8 cellular contexts compared by ENCODE assay signal in the genomic region with DNA sequence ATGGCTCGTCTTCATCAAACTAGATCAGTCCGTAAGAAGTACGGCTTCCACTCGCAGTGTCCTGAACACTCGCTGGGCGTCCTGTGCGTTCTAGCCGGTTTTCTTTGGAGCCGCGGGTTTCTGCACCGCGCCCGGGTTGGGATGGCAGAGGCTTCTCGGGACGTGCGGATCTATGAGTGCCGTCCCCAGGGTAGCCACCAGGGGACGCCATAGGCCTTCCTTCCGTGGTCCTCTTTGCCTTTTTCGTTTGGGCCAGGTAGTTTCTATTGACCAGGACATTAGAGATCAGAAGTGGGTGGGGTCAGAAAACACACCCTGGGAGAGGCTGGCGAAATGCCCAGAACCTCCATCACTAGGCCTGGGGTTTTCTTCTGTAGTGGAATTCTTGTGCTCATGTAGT.
DNase-seq lines count a peak whose midpoint lies in the region; ATAC-seq, FAIRE-seq and TF ChIP-seq lines count a peak whose summit lies in the region.

No MANE protein-coding gene starts in this region.

- no peak overlapping the region for H2AK5ac ChIP-seq in mesendoderm (ENCODE audit: low read length)

- intact Hi-C loops in ascending aorta (cut with DNase I), result no loop called here

- no peak overlapping the region for H3K18ac ChIP-seq in mesendoderm (ENCODE audit: low read length)

- WGBS in mesendoderm (ENCODE audit: extremely low coverage, insufficient coverage, low lambda C conversion rate), result no CpG with 5 or more reads among the region's 21 CpGs

- no peaks in the 10 kb centered on the region for H4K20me1 ChIP-seq in KMS-11 (ENCODE audit: insufficient read depth)

- H3K9me3 ChIP-seq in ascending aorta, result no peaks in the 10 kb centered on the region

- DNase-seq in EL (peak; percentile 24), ascending aorta (ENCODE audit: low spot score in 2 of 2) (no peak), mesendoderm (peak; percentile 64), activated T-cell treated with anti-CD3 and anti-CD28 coated beads for 4 hours (no peak), GM12891 (ENCODE audit: insufficient read length, low spot score) (no peak)

- H2BK5ac ChIP-seq in mesendoderm (ENCODE audit: low read length), result no peak overlapping the region

- H2BK120ac ChIP-seq in mesendoderm (ENCODE audit: low read depth, low read length), result no peak overlapping the region

- no peak overlapping the region for H4K8ac ChIP-seq in mesendoderm (ENCODE audit: low read depth, low read length)

- no peak overlapping the region for H3K56ac ChIP-seq in mesendoderm (ENCODE audit: low read length)

- no peak for TF ChIP-seq POLR2A in GM12891 (IDR thresholded peaks at IDR 0.05; ENCODE audit: low read depth, low read length)

- H3K4me2 ChIP-seq in KMS-11, result no peak overlapping the region
- no peak overlapping the region for H3K4me2 ChIP-seq in mesendoderm (ENCODE audit: low read length)

- H3K36me3 ChIP-seq in KMS-11 (ENCODE audit: insufficient read depth), result no peaks in the 10 kb centered on the region
- no peaks in the 10 kb centered on the region for H3K36me3 ChIP-seq in ascending aorta
- no peaks in the 10 kb centered on the region for H3K36me3 ChIP-seq in mesendoderm (ENCODE audit: control insufficient read depth, insufficient read depth, low read length)

- H2BK15ac ChIP-seq in mesendoderm (replicated peaks; ENCODE audit: low read depth), result no peak overlapping the region

- H3K27ac ChIP-seq in KMS-11 (no peak overlapping the region), ascending aorta (no peak overlapping the region), mesendoderm (ENCODE audit: low read depth, low read length) (no peak overlapping the region)

- H3K27me3 ChIP-seq in KMS-11 (ENCODE audit: insufficient read depth, low read depth), result no peaks in the 10 kb centered on the region
- no peaks in the 10 kb centered on the region for H3K27me3 ChIP-seq in ascending aorta
- no peaks in the 10 kb centered on the region for H3K27me3 ChIP-seq in mesendoderm (ENCODE audit: insufficient read depth, low read length, poor library complexity)

- no peak overlapping the region for H3K4me3 ChIP-seq in KMS-11 (IDR thresholded peaks at IDR 0.05; ENCODE audit: insufficient read depth, low read depth, low read length)
- no peak overlapping the region for H3K4me3 ChIP-seq in ascending aorta
- H3K4me3 ChIP-seq in mesendoderm (ENCODE audit: low read length), result no peak overlapping the region

- H3K4ac ChIP-seq in mesendoderm (ENCODE audit: low read depth, low read length), result no peak overlapping the region

- ATAC-seq in GM18868 (IDR thresholded peaks at IDR 0.05; ENCODE audit: unreplicated experiment) (no peak), GM19035 (IDR thresholded peaks at IDR 0.05; ENCODE audit: unreplicated experiment) (no peak)

- H3K79me2 ChIP-seq in KMS-11 (ENCODE audit: insufficient read depth, low read depth), result no peaks in the 10 kb centered on the region
- H3K79me2 ChIP-seq in mesendoderm (ENCODE audit: control insufficient read depth, insufficient read depth, low read length), result no peaks in the 10 kb centered on the region

- no peak for FAIRE-seq in GM12891 (lab: Jason Lieb, UNC)

- H2AFZ ChIP-seq in KMS-11 (ENCODE audit: low read depth), result no peak overlapping the region

- TF ChIP-seq CTCF in KMS-11 (conservative IDR thresholded peaks at IDR 0.05; ENCODE audit: low read depth, low read length) (peak; percentile 89), ascending aorta (IDR thresholded peaks at IDR 0.05) (peak in 2 of 3 experiments; percentile 33 to 37)

- no peak overlapping the region for H3K9ac ChIP-seq in KMS-11
- H3K9ac ChIP-seq in mesendoderm (ENCODE audit: low read length), result no peak overlapping the region

- no peak overlapping the region for H3K23ac ChIP-seq in mesendoderm (ENCODE audit: low read length)

- H3K4me1 ChIP-seq in KMS-11 (ENCODE audit: low read depth, poor library complexity, severe bottlenecking) (no peaks in the 10 kb centered on the region), ascending aorta (no peaks in the 10 kb centered on the region), mesendoderm (ENCODE audit: control insufficient read depth, low read depth, low read length) (no peaks in the 10 kb centered on the region)

- no peak overlapping the region for H4K5ac ChIP-seq in mesendoderm (ENCODE audit: low read length)

- H3K79me1 ChIP-seq in mesendoderm (ENCODE audit: low read length), result no peaks in the 10 kb centered on the region

TF ChIP-seq in GM12891, 5 proteins besides CTCF, POLR2A, EP300 and RAD21:
- TF ChIP-seq POLR2AphosphoS5 (IDR thresholded peaks at IDR 0.05; ENCODE audit: low read depth, low read length) (no peak), POU2F2 (IDR thresholded peaks at IDR 0.05; ENCODE audit: low read depth, low read length) (no peak), SPI1 (IDR thresholded peaks at IDR 0.05; ENCODE audit: low read depth, low read length) (no peak), PAX5 (IDR thresholded peaks at IDR 0.05; ENCODE audit: insufficient read depth, low read length, severe bottlenecking) (no peak), TAF1 (IDR thresholded peaks at IDR 0.05; ENCODE audit: low read depth, low read length) (no peak)

Comparison
In these comparisons a context has a peak if more than half of its experiments do, and no peak if none do; other contexts are left out.
1. DNase-seq: peak in EL (single experiment) and mesendoderm (single experiment); none in ascending aorta (0 of 2), activated T-cell treated with anti-CD3 and anti-CD28 coated beads for 4 hours (single experiment) and GM12891 (single experiment).